In genomic region chr14:21525571-21525970, GRCh38 we compare ENCODE assay signal across 8 cellular contexts. TPM values are rescaled to one million over a fixed set of nuclear protein-coding genes. Genes with fewer than 3 reads are reported as not detected.
A peak's percentile ranks its signal among the peaks of the same experiment; 100 is the strongest.
DNase-seq lines count a peak whose midpoint lies in the region; ATAC-seq and TF ChIP-seq lines count a peak whose summit lies in the region.

No MANE protein-coding gene starts in this region.

- no peaks in the 10 kb centered on the region for H3K36me3 ChIP-seq in spleen

- no peak for TF ChIP-seq CTCF in spleen (IDR thresholded peaks at IDR 0.05 in 8 of 11, conservative IDR thresholded peaks at IDR 0.05 in 3 of 11)

- H3K9me3 Mint-ChIP-seq in activated T-cell treated with anti-CD3 and anti-CD28 coated beads, Interleukin-2, amount 50 U/mL, for 24 hours = no peaks in the 10 kb centered on the region
- no peaks in the 10 kb centered on the region for H3K9me3 Mint-ChIP-seq in activated naive CD8-positive, alpha-beta T cell treated with anti-CD3 and anti-CD28 coated beads, Interleukin-2, amount 50 U/mL, for 24 hours

- peaks cover 0 to 9% (median 0%) of the 10 kb centered on the region in 7 donors for H3K27me3 ChIP-seq in spleen (replicated peaks in 1 of 7)

- peaks cover 14% of the 10 kb centered on the region for H3K4me1 Mint-ChIP-seq in activated T-cell treated with anti-CD3 and anti-CD28 coated beads, Interleukin-2, amount 50 U/mL, for 24 hours (ENCODE audit: low read depth)
- H3K4me1 Mint-ChIP-seq in activated naive CD8-positive, alpha-beta T cell treated with anti-CD3 and anti-CD28 coated beads, Interleukin-2, amount 50 U/mL, for 24 hours = peaks cover 16% of the 10 kb centered on the region

- ATAC-seq in activated naive CD8-positive, alpha-beta T cell treated with anti-CD3 and anti-CD28 coated beads, Interleukin-2, amount 50 U/mL, for 24 hours = no peak
- no peak for ATAC-seq in HG02981 (IDR thresholded peaks at IDR 0.05; ENCODE audit: unreplicated experiment)

- H3K27ac ChIP-seq in spleen = peak overlapping the region in 4 of 8 donors; percentile 48 to 56 (median 52)

- WGBS in spleen, 5 donors = 52 to 78% (median 54%) methylated on average over 8 to 11 of the region's 12 CpGs

- H3K4me3 Mint-ChIP-seq in activated T-cell treated with anti-CD3 and anti-CD28 coated beads, Interleukin-2, amount 50 U/mL, for 24 hours = peak overlapping the region; percentile 81
- peak overlapping the region; percentile 69 for H3K4me3 Mint-ChIP-seq in activated naive CD8-positive, alpha-beta T cell treated with anti-CD3 and anti-CD28 coated beads, Interleukin-2, amount 50 U/mL, for 24 hours

- no peak for DNase-seq in activated T-cell treated with anti-CD3 and anti-CD28 coated beads, Interleukin-2, amount 50 U/mL, for 24 hours
- no peak for DNase-seq in activated T-cell treated with anti-CD3 and anti-CD28 coated beads for 4 hours
- no peak for DNase-seq in activated naive CD8-positive, alpha-beta T cell treated with anti-CD3 and anti-CD28 coated beads, Interleukin-2, amount 50 U/mL, for 24 hours
- no peak for DNase-seq in spleen
- DNase-seq in stimulated activated CD4-positive, alpha-beta T cell treated with anti-CD3 and anti-CD28 coated beads, Interleukin-4, amount 100 ng/mL, for 24 hours = no peak
- DNase-seq in posterior vena cava (ENCODE audit: low spot score) = no peak

- no peaks in the 10 kb centered on the region for H3K27me3 Mint-ChIP-seq in activated T-cell treated with anti-CD3 and anti-CD28 coated beads, Interleukin-2, amount 50 U/mL, for 24 hours
- H3K27me3 Mint-ChIP-seq in activated naive CD8-positive, alpha-beta T cell treated with anti-CD3 and anti-CD28 coated beads, Interleukin-2, amount 50 U/mL, for 24 hours = no peaks in the 10 kb centered on the region

- intact Hi-C loops in spleen (cut with DNase I; ENCODE audit: low total_unique reads) (no loop called here), posterior vena cava (cut with DNase I) (no loop called here)

- H3K4me1 ChIP-seq in spleen = peaks cover 3 to 37% (median 13%) of the 10 kb centered on the region in 6 donors

- H3K27ac Mint-ChIP-seq in activated T-cell treated with anti-CD3 and anti-CD28 coated beads, Interleukin-2, amount 50 U/mL, for 24 hours = peak overlapping the region; percentile 72
- H3K27ac Mint-ChIP-seq in activated naive CD8-positive, alpha-beta T cell treated with anti-CD3 and anti-CD28 coated beads, Interleukin-2, amount 50 U/mL, for 24 hours = peak overlapping the region; percentile 78

- H3K4me3 ChIP-seq in iPS-18c (ENCODE audit: insufficient read depth, low read depth, low read length) (peak overlapping the region; percentile 61), spleen (peak overlapping the region; percentile 42 to 81 (median 52))

- no peak for TF ChIP-seq POLR2A in spleen (IDR thresholded peaks at IDR 0.05)

- H3K36me3 Mint-ChIP-seq in activated T-cell treated with anti-CD3 and anti-CD28 coated beads, Interleukin-2, amount 50 U/mL, for 24 hours (ENCODE audit: low read depth) = no peaks in the 10 kb centered on the region
- no peaks in the 10 kb centered on the region for H3K36me3 Mint-ChIP-seq in activated naive CD8-positive, alpha-beta T cell treated with anti-CD3 and anti-CD28 coated beads, Interleukin-2, amount 50 U/mL, for 24 hours (ENCODE audit: low read depth)

- H3K9me3 ChIP-seq in iPS-18c (ENCODE audit: control insufficient read depth, insufficient read depth, low read length) (no peaks in the 10 kb centered on the region), spleen (no peaks in the 10 kb centered on the region)

RNA-seq across cellular contexts. Expression of gene SALL2, which starts 0.6 kb away (rescaled TPM):
- 1 to 10 TPM; 2.7 to 6.7 (median 4.6) TPM for total RNA-seq in spleen
- polyA plus RNA-seq in spleen = 1 to 10 TPM in 1 of 3 donors, under 1 TPM in 2; 0.76 to 1.1 (median 0.93) TPM
- 1 to 10 TPM; 6.2 to 7.1 TPM for total RNA-seq in posterior vena cava

RNA-seq across cellular contexts. Expression of gene METTL3, which starts 14.4 kb away (rescaled TPM):
- 10 to 100 TPM; 52.0 to 88.7 (median 64.8) TPM for total RNA-seq in spleen
- 10 to 100 TPM; 46.2 to 61.1 (median 47.7) TPM for polyA plus RNA-seq in spleen
- 10 to 100 TPM; 26.4 to 29.0 TPM for total RNA-seq in posterior vena cava

RNA-seq across cellular contexts. Expression of gene TOX4, which starts 48.6 kb away (rescaled TPM):
- 10 to 100 TPM; 45.7 to 70.8 (median 65.1) TPM for total RNA-seq in spleen
- polyA plus RNA-seq in spleen = 10 to 100 TPM in 2 of 3 donors, 1 to 10 TPM in 1; 9.9 to 17.5 (median 12.1) TPM
- total RNA-seq in posterior vena cava = 10 to 100 TPM; 56.1 to 67.3 TPM

RNA-seq across cellular contexts. Expression of gene RAB2B, which starts 48.8 kb away (rescaled TPM):
- 10 to 100 TPM; 21.5 to 34.2 (median 29.3) TPM for total RNA-seq in spleen
- polyA plus RNA-seq in spleen = 10 to 100 TPM in 2 of 3 donors, 1 to 10 TPM in 1; 7.2 to 19.9 (median 12.2) TPM
- total RNA-seq in posterior vena cava = 10 to 100 TPM; 29.2 to 32.3 TPM

RNA-seq across cellular contexts. Expression of gene OR10G3, which starts 54.3 kb away (rescaled TPM):
- total RNA-seq in spleen (not detected), posterior vena cava (not detected)
- under 1 TPM in 1 of 3 donors, not detected in 2; 0.06 TPM for polyA plus RNA-seq in spleen
